11 cellular contexts compared by ENCODE assay signal in the genomic region with DNA sequence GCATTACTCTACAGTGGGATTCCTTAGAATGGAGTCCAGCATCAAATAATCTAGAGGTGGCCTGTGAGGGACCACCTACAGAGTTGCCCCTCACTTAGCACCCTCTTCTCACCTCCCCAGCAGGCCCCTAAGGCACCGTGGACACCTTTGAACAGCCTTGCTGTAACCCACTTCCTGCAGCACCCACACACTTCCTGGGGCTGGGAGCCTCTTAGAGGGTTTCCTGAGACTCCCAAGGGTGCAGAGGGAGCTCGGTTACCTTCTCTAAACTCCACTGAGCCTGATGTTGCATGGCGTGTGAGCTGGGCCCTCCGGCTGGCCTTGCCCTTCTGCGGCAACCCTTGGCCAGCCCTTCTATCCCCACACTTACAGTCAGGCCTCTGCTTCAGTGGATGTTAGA. TPM values are rescaled to one million over a fixed set of nuclear protein-coding genes. Genes with fewer than 3 reads are reported as not detected.
DNase-seq lines count a peak whose midpoint lies in the region; ATAC-seq lines count a peak whose summit lies in the region.
"Had no signal": no experiment of that assay in that cellular context is flagged by ENCODE, and none has a peak within 500 bp of the region (broad histone marks: within the 10 kb centered on the region; RNA-seq: fewer than 3 reads in every experiment).

No MANE protein-coding gene starts in this region.

- peak; percentile 86 to 89 for ATAC-seq in stimulated activated naive B cell treated with anti-CD40 and anti-IgM and Interleukin-4, amounts not matched to agents 10 μg/mL and 1 μg/mL and 100 μg/mL, for 72 hours (replicated peaks)
- ATAC-seq in HG03196 (IDR thresholded peaks at IDR 0.05; ENCODE audit: unreplicated experiment): no peak

- H3K27ac ChIP-seq in KOPT-K1 (ENCODE audit: low read depth, low read length, poor library complexity, severe bottlenecking): peak overlapping the region; percentile 76
- H3K27ac ChIP-seq: ovary had no signal

- peaks cover 0 to 2% (median 0%) of the 10 kb centered on the region in 6 donors for H3K9me3 Mint-ChIP-seq in immature natural killer cell
- H3K9me3 Mint-ChIP-seq in stimulated activated naive B cell treated with anti-CD40 and anti-IgM and Interleukin-4, amounts not matched to agents 10 μg/mL and 1 μg/mL and 100 μg/mL, for 72 hours: no peaks in the 10 kb centered on the region

- peaks cover 0 to 5% (median 0%) of the 10 kb centered on the region in 3 donors for H3K27me3 Mint-ChIP-seq in immature natural killer cell (ENCODE audit: low read depth in 3 of 3)
- H3K27me3 Mint-ChIP-seq in stimulated activated naive B cell treated with anti-CD40 and anti-IgM and Interleukin-4, amounts not matched to agents 10 μg/mL and 1 μg/mL and 100 μg/mL, for 72 hours: peaks cover 7 to 26% of the 10 kb centered on the region in 2 donors

- H3K4me1 Mint-ChIP-seq in immature natural killer cell: peaks cover 30 to 48% of the 10 kb centered on the region in 2 donors
- H3K4me1 Mint-ChIP-seq in stimulated activated naive B cell treated with anti-CD40 and anti-IgM and Interleukin-4, amounts not matched to agents 10 μg/mL and 1 μg/mL and 100 μg/mL, for 72 hours: peaks cover 20 to 25% of the 10 kb centered on the region in 2 donors

- H3K4me3 Mint-ChIP-seq in immature natural killer cell: peak overlapping the region; percentile 12 to 51 (median 26)
- peak overlapping the region; percentile 10 to 49 for H3K4me3 Mint-ChIP-seq in stimulated activated naive B cell treated with anti-CD40 and anti-IgM and Interleukin-4, amounts not matched to agents 10 μg/mL and 1 μg/mL and 100 μg/mL, for 72 hours

- peak overlapping the region in 2 of 6 donors; percentile 27 to 74 for H3K27ac Mint-ChIP-seq in immature natural killer cell
- H3K27ac Mint-ChIP-seq in stimulated activated naive B cell treated with anti-CD40 and anti-IgM and Interleukin-4, amounts not matched to agents 10 μg/mL and 1 μg/mL and 100 μg/mL, for 72 hours: peak overlapping the region; percentile 71

- H3K36me3 ChIP-seq in KOPT-K1 (ENCODE audit: insufficient read depth, low read length): no peaks in the 10 kb centered on the region
- H3K36me3 ChIP-seq: ovary had no signal

- no peaks in the 10 kb centered on the region for H3K9me3 ChIP-seq in KOPT-K1 (ENCODE audit: insufficient read depth, low read length, poor library complexity, severe bottlenecking)
- H3K9me3 ChIP-seq: ovary had no signal

- DNase-seq in activated CD8-positive, alpha-beta memory T cell treated with anti-CD3 and anti-CD28 coated beads for 24 hours: peak; percentile 83
- DNase-seq in immature natural killer cell (peak in 1 of 3 donors; percentile 4), NCI-H446 (lab: John Stamatoyannopoulos, UW) (no peak), DMS79 (lab: John Stamatoyannopoulos, UW) (no peak)
- peak; percentile 30 for DNase-seq in stimulated activated naive B cell treated with anti-CD40 and anti-IgM and Interleukin-4, amounts not matched to agents 10 μg/mL and 1 μg/mL and 100 μg/mL, for 72 hours
- DNase-seq: islet precursor cell, NCI-H1092, ovary had no signal

- no peaks in the 10 kb centered on the region for H3K36me3 Mint-ChIP-seq in immature natural killer cell
- H3K36me3 Mint-ChIP-seq in stimulated activated naive B cell treated with anti-CD40 and anti-IgM and Interleukin-4, amounts not matched to agents 10 μg/mL and 1 μg/mL and 100 μg/mL, for 72 hours: no peaks in the 10 kb centered on the region

RNA-seq across cellular contexts. Expression of a gene that starts 7.3 kb away (rescaled TPM):
- polyA plus RNA-seq in immature natural killer cell: 10 to 100 TPM in 1 of 3 donors, 1 to 10 TPM in 2; 5.5 to 14.7 (median 6.3) TPM
- polyA plus RNA-seq: endothelial cell of umbilical vein had no signal

RNA-seq across cellular contexts. Expression of a gene that starts 45.1 kb away (rescaled TPM):
- 1 to 10 TPM in 2 of 3 donors, under 1 TPM in 1; 0.50 to 1.8 (median 1.7) TPM for polyA plus RNA-seq in immature natural killer cell

Comparison
In these comparisons a context has a peak if more than half of its experiments do, and no peak if none do; other contexts are left out.
1. DNase-seq: peak in activated CD8-positive, alpha-beta memory T cell treated with anti-CD3 and anti-CD28 coated beads for 24 hours (single experiment) and stimulated activated naive B cell treated with anti-CD40 and anti-IgM and Interleukin-4, amounts not matched to agents 10 μg/mL and 1 μg/mL and 100 μg/mL, for 72 hours (single experiment); none in NCI-H446 (0 of 2) and DMS79 (single experiment).